In the genomic region with DNA sequence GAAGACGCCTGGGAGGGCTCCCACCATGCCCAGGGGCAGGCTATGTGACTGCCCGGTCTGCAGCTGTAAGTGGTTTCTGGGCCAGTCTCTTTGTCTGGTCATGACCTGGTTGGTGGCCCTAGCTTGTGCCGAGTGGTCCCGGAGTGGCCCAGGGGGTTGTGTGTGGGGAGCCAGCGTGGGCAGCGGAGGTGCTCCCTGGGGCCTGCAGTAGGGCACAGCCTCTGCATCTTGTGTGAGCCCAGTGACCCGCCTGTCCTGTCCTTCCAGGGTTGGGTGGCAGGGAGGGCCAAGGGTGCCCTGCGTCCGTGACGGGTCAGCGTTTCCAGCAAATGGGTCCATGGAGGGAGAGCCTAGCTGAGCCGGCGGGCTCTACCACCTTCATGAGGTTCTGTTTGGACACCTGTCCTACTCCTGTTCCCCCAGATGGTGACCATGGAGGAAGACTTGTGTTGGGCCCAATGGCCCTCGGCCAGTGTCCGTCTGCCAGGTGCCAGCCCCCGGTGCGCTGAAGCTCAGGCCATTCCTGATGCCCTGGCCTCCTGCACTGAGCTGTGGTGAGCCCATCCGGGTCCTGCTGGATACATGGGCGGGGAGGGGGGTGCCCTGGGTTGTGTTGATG, we compare ENCODE assay signal across 18 cellular contexts.
DNase-seq lines count a peak whose midpoint lies in the region; ATAC-seq and TF ChIP-seq lines count a peak whose summit lies in the region.
"Had no signal": no experiment of that assay in that cellular context is flagged by ENCODE, and none has a peak within 500 bp of the region (broad histone marks: within the 10 kb centered on the region; RNA-seq: fewer than 3 reads in every experiment).

No MANE protein-coding gene starts in this region.

- no peak overlapping the region for H4K8ac ChIP-seq in neuronal stem cell (ENCODE audit: low read depth, low read length)

- H2AFZ ChIP-seq in neuronal stem cell (ENCODE audit: low read length), result no peak overlapping the region

- H3K4me2 ChIP-seq in neuronal stem cell (ENCODE audit: insufficient read depth, low read length, poor library complexity, severe bottlenecking), result no peak overlapping the region

- H3K4me1 ChIP-seq in RWPE2 (ENCODE audit: insufficient read depth, poor library complexity, severe bottlenecking) (no peaks in the 10 kb centered on the region), neuronal stem cell (ENCODE audit: control insufficient read depth in 2 of 2, insufficient read depth in 1 of 2, low read depth in 1 of 2, low read length in 2 of 2) (no peaks in the 10 kb centered on the region)
- H3K4me1 ChIP-seq: gastrocnemius medialis, tibial artery had no signal

- H3K9ac ChIP-seq in neuronal stem cell (ENCODE audit: low read depth, low read length, poor library complexity), result no peak overlapping the region

- H3K79me1 ChIP-seq in neuronal stem cell (ENCODE audit: low read depth, low read length), result no peaks in the 10 kb centered on the region

- ATAC-seq in RWPE2 (ENCODE audit: low read depth), result no peak
- ATAC-seq: gastrocnemius medialis had no signal

- no peak overlapping the region for H2BK120ac ChIP-seq in neuronal stem cell (ENCODE audit: low read depth, low read length)

- no peak overlapping the region for H3K18ac ChIP-seq in neuronal stem cell (ENCODE audit: low read length)

- intact Hi-C loops in head of caudate nucleus (cut with DNase I) (no loop called here), posterior cingulate gyrus (cut with DNase I) (no loop called here)

- TF ChIP-seq CTCF in RWPE2 (IDR thresholded peaks at IDR 0.05; ENCODE audit: poor library complexity, severe bottlenecking), result no peak

- peaks cover 53% of the 10 kb centered on the region for H3K9me3 ChIP-seq in RWPE2 (ENCODE audit: severe bottlenecking)
- peaks cover 8 to 31% of the 10 kb centered on the region in 2 donors for H3K9me3 ChIP-seq in neuronal stem cell (replicated peaks in 1 of 2; ENCODE audit: control insufficient read depth in 2 of 2, insufficient read depth in 1 of 2, low read depth in 1 of 2, low read length in 2 of 2)

- no peak overlapping the region for H2BK5ac ChIP-seq in neuronal stem cell (ENCODE audit: low read length)

- DNase-seq in activated CD4-positive, alpha-beta T cell treated with anti-CD3 and anti-CD28 coated beads for 1 hour, result peak; percentile 3
- no peak for DNase-seq in activated CD4-positive, alpha-beta T cell treated with anti-CD3 and anti-CD28 coated beads, Interleukin-2, amount 50 U/mL, for 4 hours
- DNase-seq in RWPE2 (ENCODE audit: low spot score) (peak; percentile 59), head of caudate nucleus (peak in 24 of 42 donors; percentile 2 to 40 (median 11)), posterior cingulate gyrus (peak in 9 of 10 donors; percentile 1 to 83 (median 8)), neuronal stem cell (ENCODE audit: low spot score) (no peak), germinal center (ENCODE audit: low spot score) (no peak)
- no peak for DNase-seq in stimulated activated CD4-positive, alpha-beta T cell treated with anti-CD3 and anti-CD28 coated beads, Interleukin-1b, Interleukin-23, amount 100 ng/mL, for 48 hours
- DNase-seq: 8988T, gastrocnemius medialis, HFFc6, midbrain, MM.1S, NCI-H187 treated with DMSO at 0.1 percent for 48 hours, tibial artery had no signal

- no peak overlapping the region for H2AK5ac ChIP-seq in neuronal stem cell (ENCODE audit: low read depth, low read length)

- no peak overlapping the region for H2BK12ac ChIP-seq in neuronal stem cell (ENCODE audit: low read length)

- H3K27me3 ChIP-seq in RWPE2 (ENCODE audit: insufficient read depth, poor library complexity, severe bottlenecking) (no peaks in the 10 kb centered on the region), neuronal stem cell (ENCODE audit: control insufficient read depth in 3 of 3, insufficient read depth in 3 of 3, low read depth in 1 of 3, low read length in 3 of 3) (no peaks in the 10 kb centered on the region)
- H3K27me3 ChIP-seq: gastrocnemius medialis, neutrophil, tibial artery had no signal

- H2BK15ac ChIP-seq in neuronal stem cell (ENCODE audit: low read length), result no peak overlapping the region

- H3K4ac ChIP-seq in neuronal stem cell (ENCODE audit: low read length), result no peak overlapping the region

- H3K4me3 ChIP-seq in RWPE2 (ENCODE audit: severe bottlenecking) (no peak overlapping the region), neuronal stem cell (ENCODE audit: low read length in 2 of 2) (no peak overlapping the region)
- H3K4me3 ChIP-seq: gastrocnemius medialis, skin epidermis, tibial artery had no signal

- no CpG with 5 or more reads among the region's 19 CpGs for whole genome bisulfite sequencing in neuronal stem cell (ENCODE audit: extremely low coverage in 2 of 2, insufficient read length in 2 of 2, insufficient replicate concordance in 1 of 2), 2 donors

- no peaks in the 10 kb centered on the region for H3K36me3 ChIP-seq in RWPE2 (ENCODE audit: low read depth)
- no peaks in the 10 kb centered on the region for H3K36me3 ChIP-seq in neuronal stem cell (replicated peaks in 1 of 2; ENCODE audit: control insufficient read depth in 2 of 2, insufficient read depth in 2 of 2, low read length in 2 of 2)
- H3K36me3 ChIP-seq: gastrocnemius medialis, neutrophil, tibial artery had no signal

- no peak overlapping the region for H3K14ac ChIP-seq in neuronal stem cell (ENCODE audit: low read length)

- H3K23ac ChIP-seq in neuronal stem cell (ENCODE audit: low read depth, low read length, poor library complexity), result no peak overlapping the region

- H3K27ac ChIP-seq in RWPE2 (ENCODE audit: poor library complexity, severe bottlenecking), result no peak overlapping the region
- H3K27ac ChIP-seq in neuronal stem cell (replicated peaks; ENCODE audit: low read length), result no peak overlapping the region
- H3K27ac ChIP-seq: C4-2B, gastrocnemius medialis, neutrophil, skin epidermis, tibial artery had no signal

- H4K91ac ChIP-seq in neuronal stem cell (ENCODE audit: low read depth, low read length, poor library complexity), result no peak overlapping the region

Comparison
In these comparisons a context has a peak if more than half of its experiments do, and no peak if none do; other contexts are left out.
1. DNase-seq: peak in activated CD4-positive, alpha-beta T cell treated with anti-CD3 and anti-CD28 coated beads for 1 hour (single experiment), RWPE2 (single experiment), head of caudate nucleus (24 of 42) and posterior cingulate gyrus (9 of 10); none in activated CD4-positive, alpha-beta T cell treated with anti-CD3 and anti-CD28 coated beads, Interleukin-2, amount 50 U/mL, for 4 hours (0 of 2), stimulated activated CD4-positive, alpha-beta T cell treated with anti-CD3 and anti-CD28 coated beads, Interleukin-1b, Interleukin-23, amount 100 ng/mL, for 48 hours (single experiment), neuronal stem cell (single experiment) and germinal center (single experiment).